ENCODE assay signal across 21 cellular contexts in genomic region chr18:77145364-77145901, GRCh38.
"Had no signal": no experiment of that assay in that cellular context is flagged by ENCODE, and none has a peak within 500 bp of the region (broad histone marks: within the 10 kb centered on the region; RNA-seq: fewer than 3 reads in every experiment).

No MANE protein-coding gene starts in this region.

- H3K4me3 ChIP-seq: esophagus squamous epithelium, left ventricle myocardium inferior, lower lobe of right lung, ovary, right atrium auricular region, sigmoid colon, skin epidermis, thoracic aorta, transverse colon, uterus had no signal

- H3K9me3 ChIP-seq: ovary, sigmoid colon, thoracic aorta, uterus had no signal

- H3K4me3 Mint-ChIP-seq: memory B cell; mesothelial cell of epicardium; nephron; stimulated activated naive CD8-positive, alpha-beta T cell treated with anti-CD3 and anti-CD28 coated beads, Interleukin-15, amount 100 ng/mL, for 72 hours had no signal

- H3K27me3 ChIP-seq: esophagus squamous epithelium, ovary, right atrium auricular region, sigmoid colon, transverse colon, uterus had no signal

- H3K36me3 ChIP-seq: esophagus squamous epithelium, left ventricle myocardium inferior, lower lobe of right lung, ovary, right atrium auricular region, sigmoid colon, thoracic aorta, transverse colon, uterus had no signal

- H3K27ac Mint-ChIP-seq: memory B cell, mesothelial cell of epicardium, nephron had no signal

- H3K27ac ChIP-seq: esophagus squamous epithelium, left ventricle myocardium inferior, lower lobe of right lung, ovary, right atrium auricular region, sigmoid colon, skin epidermis, thoracic aorta, transverse colon, uterus had no signal

- DNase-seq: cerebellar nuclear complex; dermis blood vessel endothelial cell; esophagus squamous epithelium; foreskin fibroblast; immature natural killer cell; left cardiac atrium; left ventricle myocardium inferior; lower lobe of right lung; ovary; sigmoid colon; stimulated activated CD4-positive, alpha-beta T cell treated with anti-CD3 and anti-CD28 coated beads, Interleukin-12 subunit alpha, Interleukin-12 subunit beta, amount 100 ng/mL, for 4 hours; stimulated activated naive CD8-positive, alpha-beta T cell treated with anti-CD3 and anti-CD28 coated beads, Interleukin-15, amount 100 ng/mL, for 72 hours; transverse colon; uterus had no signal

- H3K4me1 Mint-ChIP-seq: nephron had no signal

- FAIRE-seq: colon had no signal

- H3K27me3 Mint-ChIP-seq: memory B cell; stimulated activated naive CD8-positive, alpha-beta T cell treated with anti-CD3 and anti-CD28 coated beads, Interleukin-15, amount 100 ng/mL, for 72 hours had no signal

- ATAC-seq: left cardiac atrium; lower lobe of right lung; stimulated activated naive CD8-positive, alpha-beta T cell treated with anti-CD3 and anti-CD28 coated beads, Interleukin-15, amount 100 ng/mL, for 72 hours had no signal

- H3K4me1 ChIP-seq: right atrium auricular region, sigmoid colon, transverse colon, uterus had no signal
